In genomic region chr9:89744730-89745129, GRCh38 we compare ENCODE assay signal across 22 cellular contexts.
DNase-seq lines count a peak whose midpoint lies in the region; ATAC-seq and TF ChIP-seq lines count a peak whose summit lies in the region.
"Had no signal": no experiment of that assay in that cellular context is flagged by ENCODE, and none has a peak within 500 bp of the region (broad histone marks: within the 10 kb centered on the region; RNA-seq: fewer than 3 reads in every experiment).

No MANE protein-coding gene starts in this region.

- no peak for TF ChIP-seq POLR2A in breast epithelium (IDR thresholded peaks at IDR 0.05)

- TF ChIP-seq CTCF in MCF 10A (IDR thresholded peaks at IDR 0.05; ENCODE audit: unreplicated experiment) (no peak), breast epithelium (IDR thresholded peaks at IDR 0.05) (no peak), omental fat pad (IDR thresholded peaks at IDR 0.05) (no peak)

- peak overlapping the region in 1 of 2 donors; percentile 11 for H3K27ac ChIP-seq in breast epithelium
- H3K27ac ChIP-seq: thyroid gland had no signal

- intact Hi-C loops in MCF 10A (cut with micrococcal nuclease) (no loop called here), breast epithelium (cut with DNase I; ENCODE audit: low total_unique reads) (no loop called here)

- DNase-seq in MCF 10A (ENCODE audit: unreplicated experiment): peak; percentile 24
- no peak for DNase-seq in breast epithelium (ENCODE audit: low spot score in 2 of 2)
- DNase-seq in SW480 (ENCODE audit: low spot score): peak; percentile 43
- no peak for DNase-seq in stimulated activated effector memory CD8-positive, alpha-beta T cell treated with anti-CD3 and anti-CD28 coated beads, Interleukin-12 subunit alpha, Interleukin-12 subunit beta, amount 100 ng/mL, for 72 hours (ENCODE audit: low spot score in 2 of 2)
- no peak for DNase-seq in NCI-H2107 treated with DMSO at 0.1 percent for 48 hours (lab: John Stamatoyannopoulos, UW; ENCODE audit: unreplicated experiment)
- no peak for DNase-seq in omental fat pad (ENCODE audit: low spot score)
- DNase-seq: activated CD4-positive, CD25-positive, alpha-beta regulatory T cell; activated T-cell treated with anti-CD3 and anti-CD28 coated beads for 4 hours; amniotic stem cell; DMS 273 treated with DMSO at 0.1 percent for 48 hours; IMR-90; left ventricle myocardium superior; NCI-H2107; NCI-H69; stimulated activated CD4-positive, alpha-beta T cell treated with anti-CD3 and anti-CD28 coated beads, Interleukin-4, amount 100 ng/mL, for 4 hours; SW 1271; thyroid gland had no signal

- no TSS peak for BruUV-seq in MCF 10A (replicated peaks; lab: Mats Ljungman, UMichigan)

- no peak overlapping the region for H3K27ac Mint-ChIP-seq in MCF 10A (ENCODE audit: low read depth, unreplicated experiment)
- peak overlapping the region; percentile 56 for H3K27ac Mint-ChIP-seq in stimulated activated effector memory CD8-positive, alpha-beta T cell treated with anti-CD3 and anti-CD28 coated beads, Interleukin-12 subunit alpha, Interleukin-12 subunit beta, amount 100 ng/mL, for 72 hours

- ATAC-seq in esophagus mucosa: peak; percentile 91
- ATAC-seq in stimulated activated effector memory CD8-positive, alpha-beta T cell treated with anti-CD3 and anti-CD28 coated beads, Interleukin-12 subunit alpha, Interleukin-12 subunit beta, amount 100 ng/mL, for 72 hours: no peak
- ATAC-seq in omental fat pad (ENCODE audit: low FRiP score): no peak
- ATAC-seq in HG03159 (IDR thresholded peaks at IDR 0.05; ENCODE audit: unreplicated experiment): no peak
- ATAC-seq: left ventricle myocardium superior, Panc1 had no signal

- H3K4me3 Mint-ChIP-seq in MCF 10A (ENCODE audit: unreplicated experiment): no peak overlapping the region
- H3K4me3 Mint-ChIP-seq in stimulated activated effector memory CD8-positive, alpha-beta T cell treated with anti-CD3 and anti-CD28 coated beads, Interleukin-12 subunit alpha, Interleukin-12 subunit beta, amount 100 ng/mL, for 72 hours: peak overlapping the region; percentile 52
- H3K4me3 Mint-ChIP-seq: central memory CD8-positive, alpha-beta T cell had no signal

- no peaks in the 10 kb centered on the region for H3K36me3 Mint-ChIP-seq in MCF 10A (ENCODE audit: insufficient read depth, unreplicated experiment)
- H3K36me3 Mint-ChIP-seq in stimulated activated effector memory CD8-positive, alpha-beta T cell treated with anti-CD3 and anti-CD28 coated beads, Interleukin-12 subunit alpha, Interleukin-12 subunit beta, amount 100 ng/mL, for 72 hours: no peaks in the 10 kb centered on the region

- H3K9me3 ChIP-seq in breast epithelium: peaks cover 0 to 6% of the 10 kb centered on the region in 2 donors
- H3K9me3 ChIP-seq: thyroid gland had no signal

- no peaks in the 10 kb centered on the region for H3K36me3 ChIP-seq in breast epithelium
- H3K36me3 ChIP-seq: thyroid gland had no signal

- no peak overlapping the region for H3K4me3 ChIP-seq in breast epithelium
- H3K4me3 ChIP-seq: skin epidermis, thyroid gland had no signal

- H3K27me3 Mint-ChIP-seq in MCF 10A (ENCODE audit: insufficient read depth, unreplicated experiment): no peaks in the 10 kb centered on the region
- H3K27me3 Mint-ChIP-seq: central memory CD8-positive, alpha-beta T cell had no signal

- POLR2A ChIA-PET in MCF 10A (lab: Yijun Ruan, JAX): interaction anchor here (0.8 kb wide), 1 partner anchor 13 kb away, joined by 3 read pairs; no protein-coding TSS in a partner anchor

- H3K4me1 ChIP-seq in breast epithelium: peaks cover 0 to 10% of the 10 kb centered on the region in 2 donors
- H3K4me1 ChIP-seq: thyroid gland had no signal

- H3K9me3 Mint-ChIP-seq in MCF 10A (ENCODE audit: unreplicated experiment): no peaks in the 10 kb centered on the region
- no peaks in the 10 kb centered on the region for H3K9me3 Mint-ChIP-seq in stimulated activated effector memory CD8-positive, alpha-beta T cell treated with anti-CD3 and anti-CD28 coated beads, Interleukin-12 subunit alpha, Interleukin-12 subunit beta, amount 100 ng/mL, for 72 hours
- H3K9me3 Mint-ChIP-seq: central memory CD8-positive, alpha-beta T cell had no signal

- CTCF ChIA-PET in MCF 10A (lab: Yijun Ruan, JAX): no interaction called here

- peaks cover 5% of the 10 kb centered on the region for H3K4me1 Mint-ChIP-seq in MCF 10A (ENCODE audit: insufficient read depth, unreplicated experiment)
- H3K4me1 Mint-ChIP-seq in stimulated activated effector memory CD8-positive, alpha-beta T cell treated with anti-CD3 and anti-CD28 coated beads, Interleukin-12 subunit alpha, Interleukin-12 subunit beta, amount 100 ng/mL, for 72 hours: peaks cover 55% of the 10 kb centered on the region

- H3K27me3 ChIP-seq in breast epithelium: peaks cover 0 to 10% of the 10 kb centered on the region in 2 donors
- H3K27me3 ChIP-seq: thyroid gland had no signal

Comparison
In these comparisons a context has a peak if more than half of its experiments do, and no peak if none do; other contexts are left out.
1. DNase-seq: peak in MCF 10A (single experiment) and SW480 (single experiment); none in breast epithelium (0 of 2), stimulated activated effector memory CD8-positive, alpha-beta T cell treated with anti-CD3 and anti-CD28 coated beads, Interleukin-12 subunit alpha, Interleukin-12 subunit beta, amount 100 ng/mL, for 72 hours (0 of 2), NCI-H2107 treated with DMSO at 0.1 percent for 48 hours (single experiment) and omental fat pad (single experiment).